ENCODE assay signal across 7 cellular contexts in the genomic region with DNA sequence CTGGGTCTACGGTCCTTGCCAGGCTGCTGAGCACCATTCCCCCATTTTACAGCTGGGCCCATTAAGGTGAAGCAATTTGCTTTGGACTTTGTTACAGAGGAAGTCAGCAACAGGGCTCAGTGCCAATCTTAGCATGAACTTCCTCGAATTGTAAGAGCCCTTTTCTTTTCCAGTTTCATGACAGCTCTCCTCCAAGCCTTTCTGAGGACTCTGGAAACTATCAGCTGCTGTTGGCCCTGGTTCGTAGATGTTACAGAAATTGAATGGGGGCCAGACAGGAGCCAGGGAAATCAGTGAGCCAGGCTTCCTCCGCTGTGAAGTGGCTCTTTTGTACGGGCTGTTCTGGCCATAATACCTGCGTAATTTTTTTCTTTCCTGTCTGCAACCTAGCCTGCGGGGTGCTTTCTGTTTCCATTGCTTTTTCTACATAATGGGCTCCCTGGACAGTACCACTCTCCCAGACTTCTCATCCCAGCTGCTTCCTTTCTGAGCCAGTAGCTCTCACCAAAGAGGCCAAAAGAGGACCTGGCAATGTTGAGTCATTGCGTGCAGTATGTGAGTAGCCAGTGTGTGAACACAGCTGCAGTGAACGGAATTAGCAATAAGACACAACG.
DNase-seq lines count a peak whose midpoint lies in the region; ATAC-seq, FAIRE-seq and TF ChIP-seq lines count a peak whose summit lies in the region.

No MANE protein-coding gene starts in this region.

- CTCF ChIA-PET in HepG2 (lab: Yijun Ruan, JAX; ENCODE audit: low intra/inter-chr PET ratio, low total read pairs): no interaction called here

- 89% methylated on average over 10 of the region's 10 CpGs for WGBS in HepG2 (ENCODE audit: low lambda C conversion rate)

- H4K20me1 ChIP-seq in HepG2 (ENCODE audit: insufficient read depth, low read length): no peaks in the 10 kb centered on the region

- no peak for TF ChIP-seq RAD21 in HepG2 (CRISPR knock-in tag; IDR thresholded peaks at IDR 0.05)

- H3K36me3 ChIP-seq in brain microvascular endothelial cell (replicated peaks) (no peaks in the 10 kb centered on the region), HepG2 (replicated peaks in 1 of 2; ENCODE audit: control insufficient read depth in 1 of 2, insufficient read depth in 2 of 2, low read length in 2 of 2) (peaks cover 2% of the 10 kb centered on the region in 2 experiments; a peak in 1 of 5 replicates), vagina (no peaks in the 10 kb centered on the region)

- no peaks in the 10 kb centered on the region for H3K79me2 ChIP-seq in HepG2 (ENCODE audit: insufficient read depth, low read length)

- intact Hi-C loops in HepG2 (cut with micrococcal nuclease; ENCODE audit: unreplicated experiment): no loop called here
- intact Hi-C loops in vagina (cut with DNase I): no loop called here

- H3K9me3 ChIP-seq in HepG2 (ENCODE audit: low read length) (no peaks in the 10 kb centered on the region), vagina (no peaks in the 10 kb centered on the region)

- TF ChIP-seq POLR2A in HepG2 (IDR thresholded peaks at IDR 0.05; ENCODE audit: insufficient read depth in 1 of 2, low read depth in 2 of 2, low read length in 2 of 2) (no peak), vagina (IDR thresholded peaks at IDR 0.05) (no peak), GM12891 (IDR thresholded peaks at IDR 0.05; ENCODE audit: low read depth, low read length) (no peak)

- POLR2A ChIA-PET in HepG2 (lab: Yijun Ruan, JAX): no interaction called here

- no peak overlapping the region for H2AFZ ChIP-seq in HepG2 (ENCODE audit: low read length)

- no peaks in the 10 kb centered on the region for H3K4me1 ChIP-seq in HepG2 (ENCODE audit: insufficient read depth, low read length)
- H3K4me1 ChIP-seq in vagina: peaks cover 15% of the 10 kb centered on the region

- no peak overlapping the region for H3K4me2 ChIP-seq in HepG2 (ENCODE audit: low read depth, low read length)

- TF ChIP-seq CTCF in brain microvascular endothelial cell (IDR thresholded peaks at IDR 0.05; ENCODE audit: low read depth, low read length, missing control alignments): no peak
- TF ChIP-seq CTCF in HepG2 (CRISPR knock-in tag; IDR thresholded peaks at IDR 0.05): no peak
- no peak for TF ChIP-seq CTCF in vagina (IDR thresholded peaks at IDR 0.05)
- TF ChIP-seq CTCF in GM13977 (IDR thresholded peaks at IDR 0.05; ENCODE audit: extremely low read depth, insufficient read depth, missing control alignments): no peak

- no peak for TF ChIP-seq EP300 in HepG2 (IDR thresholded peaks at IDR 0.05; ENCODE audit: low read depth in 2 of 2, low read length in 2 of 2)
- TF ChIP-seq EP300 in HepG2 (CRISPR knock-in tag; IDR thresholded peaks at IDR 0.05; ENCODE audit: borderline replicate concordance): no peak

- no TSS peak for BruUV-seq in HepG2 (replicated peaks; lab: Mats Ljungman, UMichigan)

- no peak overlapping the region for H3K27ac ChIP-seq in brain microvascular endothelial cell
- H3K27ac ChIP-seq in HepG2 (ENCODE audit: extremely low read length, insufficient read depth, low read length): no peak overlapping the region
- H3K27ac ChIP-seq in vagina: peak overlapping the region; percentile 39

- ATAC-seq in HepG2: no peak
- ATAC-seq in GM21367 (IDR thresholded peaks at IDR 0.05; ENCODE audit: unreplicated experiment): no peak

- in situ Hi-C loops in brain microvascular endothelial cell (cut with HindIII; ENCODE audit: low pct_ligation_motif_present, low sequenced_read_pairs) (no loop called here), HepG2 (cut with HindIII; ENCODE audit: extremely low pct_ligation_motif_present, low pct_unique_long_range_greater_than_20kb) (no loop called here), GM13977 (cut with MboI; ENCODE audit: low pct_unique_long_range_greater_than_20kb, low sequenced_read_pairs, unreplicated experiment) (no loop called here)

- DNase-seq in NCI-H1105 treated with DMSO at 0.1 percent for 48 hours (lab: John Stamatoyannopoulos, UW): peak; percentile 65
- DNase-seq in brain microvascular endothelial cell: peak; percentile 28
- no peak for DNase-seq in HepG2 (ENCODE audit: low spot score)
- DNase-seq in vagina (ENCODE audit: extremely low spot score in 2 of 2): no peak
- DNase-seq in GM13977 (ENCODE audit: low spot score): no peak
- no peak for DNase-seq in GM12891 (ENCODE audit: insufficient read length, low spot score)

- H3K27me3 ChIP-seq in brain microvascular endothelial cell (replicated peaks) (no peaks in the 10 kb centered on the region), HepG2 (ENCODE audit: control insufficient read depth in 1 of 2, insufficient read depth in 2 of 2, low read length in 2 of 2) (no peaks in the 10 kb centered on the region), vagina (no peaks in the 10 kb centered on the region)

- FAIRE-seq in HepG2 (lab: Jason Lieb, UNC) (no peak), GM12891 (lab: Jason Lieb, UNC) (no peak)

- H3K9ac ChIP-seq in HepG2 (ENCODE audit: insufficient read depth, low read depth, low read length): no peak overlapping the region

- H3K4me3 ChIP-seq in brain microvascular endothelial cell (ENCODE audit: low read depth, low read length): no peak overlapping the region
- no peak overlapping the region for H3K4me3 ChIP-seq in HepG2 (replicated peaks in 1 of 3; ENCODE audit: insufficient read depth in 1 of 3, low read depth in 2 of 3, low read length in 3 of 3)
- no peak overlapping the region for H3K4me3 ChIP-seq in vagina

TF ChIP-seq in HepG2, 621 proteins besides CTCF, POLR2A, EP300 and RAD21:
- TF ChIP-seq SUZ12 (IDR thresholded peaks at IDR 0.05; ENCODE audit: low read depth, low read length) (no peak), HNRNPUL1 (IDR thresholded peaks at IDR 0.05; ENCODE audit: low read depth, low read length) (no peak), ZNF629 (CRISPR knock-in tag; conservative IDR thresholded peaks at IDR 0.05) (peak; percentile 53), SALL2 (CRISPR knock-in tag; IDR thresholded peaks at IDR 0.05) (no peak), PCBP1 (IDR thresholded peaks at IDR 0.05; ENCODE audit: borderline replicate concordance, low read depth, low read length) (no peak)

TF ChIP-seq in GM12891, 5 proteins besides CTCF, POLR2A, EP300 and RAD21:
- TF ChIP-seq POU2F2 (IDR thresholded peaks at IDR 0.05; ENCODE audit: low read depth, low read length) (no peak), PAX5 (IDR thresholded peaks at IDR 0.05; ENCODE audit: insufficient read depth, low read length, severe bottlenecking) (no peak), TAF1 (IDR thresholded peaks at IDR 0.05; ENCODE audit: low read depth, low read length) (no peak), SPI1 (IDR thresholded peaks at IDR 0.05; ENCODE audit: low read depth, low read length) (no peak), POLR2AphosphoS5 (IDR thresholded peaks at IDR 0.05; ENCODE audit: low read depth, low read length) (no peak)

Comparison
In these comparisons a context has a peak if more than half of its experiments do, and no peak if none do; other contexts are left out.
1. DNase-seq: peak in NCI-H1105 treated with DMSO at 0.1 percent for 48 hours (single experiment) and brain microvascular endothelial cell (single experiment); none in HepG2 (single experiment), vagina (0 of 2), GM13977 (single experiment) and GM12891 (single experiment).